In the genomic region with DNA sequence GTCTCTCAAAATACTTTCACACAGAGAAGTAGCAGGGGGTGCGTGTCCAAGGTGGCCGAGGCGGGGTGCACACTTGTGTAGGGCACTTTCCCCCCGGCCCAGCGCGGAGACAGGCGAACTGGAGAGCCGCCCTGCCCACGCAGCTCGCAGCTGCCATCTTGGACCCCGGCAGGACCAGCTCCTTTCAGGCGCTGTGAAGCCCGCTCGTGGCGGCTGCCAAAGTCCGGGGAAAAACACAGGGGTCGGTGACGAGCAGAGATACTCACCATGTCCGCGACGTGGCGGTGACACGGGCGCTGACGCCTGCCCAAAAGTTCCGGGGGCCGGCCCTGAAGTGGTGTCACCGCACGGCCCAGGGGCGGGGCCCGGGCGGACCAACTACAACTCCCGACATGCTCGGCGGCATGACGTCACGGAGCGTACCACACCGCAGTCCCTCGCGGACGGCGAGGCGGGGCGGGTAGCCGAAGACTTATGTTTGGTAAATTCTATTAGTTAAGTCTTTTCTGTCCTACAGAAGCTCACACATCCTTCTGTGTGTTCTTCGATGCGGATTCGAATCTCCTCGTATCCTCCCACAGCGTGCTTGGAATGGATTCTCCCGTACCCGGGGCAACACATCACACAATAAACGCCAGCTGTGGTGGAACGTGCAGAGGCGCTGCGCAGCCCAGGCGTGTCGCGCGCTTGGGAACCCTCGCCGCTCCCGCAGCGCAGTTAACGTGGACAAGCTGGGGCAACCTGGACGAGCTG, we compare ENCODE assay signal across 8 cellular contexts.
A peak's percentile ranks its signal among the peaks of the same experiment; 100 is the strongest.
DNase-seq lines count a peak whose midpoint lies in the region; ATAC-seq, FAIRE-seq and TF ChIP-seq lines count a peak whose summit lies in the region.

A gene with protein sequence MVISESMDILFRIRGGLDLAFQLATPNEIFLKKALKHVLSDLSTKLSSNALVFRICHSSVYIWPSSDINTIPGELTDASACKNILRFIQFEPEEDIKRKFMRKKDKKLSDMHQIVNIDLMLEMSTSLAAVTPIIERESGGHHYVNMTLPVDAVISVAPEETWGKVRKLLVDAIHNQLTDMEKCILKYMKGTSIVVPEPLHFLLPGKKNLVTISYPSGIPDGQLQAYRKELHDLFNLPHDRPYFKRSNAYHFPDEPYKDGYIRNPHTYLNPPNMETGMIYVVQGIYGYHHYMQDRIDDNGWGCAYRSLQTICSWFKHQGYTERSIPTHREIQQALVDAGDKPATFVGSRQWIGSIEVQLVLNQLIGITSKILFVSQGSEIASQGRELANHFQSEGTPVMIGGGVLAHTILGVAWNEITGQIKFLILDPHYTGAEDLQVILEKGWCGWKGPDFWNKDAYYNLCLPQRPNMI (minus strand): TSS at position 365 of the 753 bp plus-strand sequence. CDS start 96 bp downstream, at position 269.

- DNase-seq in ELR (ENCODE audit: low read depth) (peak; percentile 88), H54 (ENCODE audit: insufficient read length, low spot score) (peak; percentile 71), LoVo (ENCODE audit: low spot score) (peak; percentile 85), fibroblast of the conjunctiva (ENCODE audit: low read depth) (peak; percentile 65)
- peak; percentile 96 for DNase-seq in activated effector memory CD4-positive, alpha-beta T cell treated with anti-CD3 and anti-CD28 coated beads, Interleukin-2, amount 50 U/mL, for 16 hours
- peak; percentile 85 for DNase-seq in stimulated activated naive CD8-positive, alpha-beta T cell treated with anti-CD3 and anti-CD28 coated beads, Interleukin-15, Interleukin-2, amounts not matched to agents 100 U/mL and 50 U/mL, for 24 hours

- H3K9me3 Mint-ChIP-seq in nephron, result no peaks in the 10 kb centered on the region

- no peaks in the 10 kb centered on the region for H3K27me3 Mint-ChIP-seq in nephron (ENCODE audit: low read depth)

- H3K4me3 Mint-ChIP-seq in nephron, result peak within 1 kb of the TSS; percentile 86 to 90 (median 90)

- peak within 1 kb of the TSS; percentile 92 to 98 (median 95) for H3K27ac Mint-ChIP-seq in nephron

- peak; percentile 56 for TF ChIP-seq POLR2A in H54 (IDR thresholded peaks at IDR 0.05; ENCODE audit: low read depth, low read length)
- TF ChIP-seq POLR2A in Raji (IDR thresholded peaks at IDR 0.05; ENCODE audit: insufficient read depth, low read depth, low read length), result peak; percentile 79

- no peak for FAIRE-seq in H54 (lab: Jason Lieb, UNC)

- TF ChIP-seq CTCF in nephron (IDR thresholded peaks at IDR 0.05; ENCODE audit: unreplicated experiment in 3 of 3), result no peak

- peaks cover 11% of the 10 kb centered on the region for H3K36me3 Mint-ChIP-seq in nephron (ENCODE audit: low read depth)

- peak; percentile 94 for ATAC-seq in stimulated activated naive CD8-positive, alpha-beta T cell treated with anti-CD3 and anti-CD28 coated beads, Interleukin-15, Interleukin-2, amounts not matched to agents 100 U/mL and 50 U/mL, for 24 hours

- H3K4me1 Mint-ChIP-seq in nephron, result peaks cover 32% of the 10 kb centered on the region

Comparison
In these comparisons a context has a peak if more than half of its experiments do, and no peak if none do; other contexts are left out.
1. Peak in every context shown above with its lines: DNase-seq and ATAC-seq.